Comparison of ENCODE assay signal across 23 cellular contexts in the genomic region with DNA sequence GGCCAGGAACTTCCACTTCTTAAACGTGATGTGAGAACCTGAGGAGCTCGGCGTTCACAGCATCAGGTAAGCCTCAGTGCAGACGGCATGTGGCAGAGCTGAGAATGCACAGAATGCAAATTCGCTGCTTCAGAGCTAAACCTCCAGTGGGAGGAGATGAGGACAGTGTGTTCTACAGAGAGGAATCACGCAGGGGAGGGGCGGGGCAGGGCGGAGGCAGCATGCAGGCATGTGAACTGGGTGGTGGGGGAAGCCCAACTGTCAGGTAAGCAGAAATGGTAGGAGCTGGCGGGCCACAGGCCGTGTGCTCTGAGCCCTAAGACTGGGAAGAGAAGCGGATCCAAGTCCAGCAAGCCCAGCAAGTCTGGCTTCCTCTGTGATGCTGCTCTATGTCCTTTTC.
DNase-seq lines count a peak whose midpoint lies in the region; TF ChIP-seq lines count a peak whose summit lies in the region.
"Had no signal": no experiment of that assay in that cellular context is flagged by ENCODE, and none has a peak within 500 bp of the region (broad histone marks: within the 10 kb centered on the region; RNA-seq: fewer than 3 reads in every experiment).

No MANE protein-coding gene starts in this region.

- POLR2A ChIA-PET in activated CD4-positive, alpha-beta T cell treated with anti-CD3 and anti-CD28 coated beads, Interleukin-2, amount 10 ng/mL, durations not matched to agents 7 days and 5 days (lab: Charles Lee) = no interaction called here

- H3K4me3 Mint-ChIP-seq in activated CD4-positive, alpha-beta T cell treated with anti-CD3 and anti-CD28 coated beads, Interleukin-2, amount 10 ng/mL, durations not matched to agents 7 days and 5 days = no peak overlapping the region
- H3K4me3 Mint-ChIP-seq: activated B cell treated with CpG ODN at 0.5 μM for 24 hours; HFFc6; T-helper 1 cell treated with Interleukin-12 subunit alpha and Interleukin-12 subunit beta and Interleukin-4 antibody, amounts not matched to agents 30 μg/mL and 1 μg/mL, for 36 hours had no signal

- intact Hi-C loops in dorsolateral prefrontal cortex (cut with DNase I) = no loop called here
- intact Hi-C loops in vagina (cut with DNase I) = no loop called here

- H3K9me3 ChIP-seq in Peyer's patch (no peaks in the 10 kb centered on the region), vagina (no peaks in the 10 kb centered on the region)
- H3K9me3 ChIP-seq: body of pancreas, gastroesophageal sphincter, left lung, ovary, suprapubic skin had no signal

- no peaks in the 10 kb centered on the region for H3K27me3 ChIP-seq in Peyer's patch
- no peaks in the 10 kb centered on the region for H3K27me3 ChIP-seq in dorsolateral prefrontal cortex
- H3K27me3 ChIP-seq in vagina = no peaks in the 10 kb centered on the region
- H3K27me3 ChIP-seq: body of pancreas, gastroesophageal sphincter, left lung, ovary, suprapubic skin had no signal

- peaks cover 90% of the 10 kb centered on the region for H3K4me1 Mint-ChIP-seq in activated CD4-positive, alpha-beta T cell treated with anti-CD3 and anti-CD28 coated beads, Interleukin-2, amount 10 ng/mL, durations not matched to agents 7 days and 5 days

- H3K27ac ChIP-seq in Peyer's patch (peak overlapping the region in 1 of 4 donors; percentile 1), dorsolateral prefrontal cortex (peak overlapping the region in 54 of 59 donors; percentile 17 to 90 (median 76)), vagina (no peak overlapping the region)
- H3K27ac ChIP-seq: body of pancreas, gastroesophageal sphincter, left lung, ovary, suprapubic skin had no signal

- no peaks in the 10 kb centered on the region for H3K27me3 Mint-ChIP-seq in activated CD4-positive, alpha-beta T cell treated with anti-CD3 and anti-CD28 coated beads, Interleukin-2, amount 10 ng/mL, durations not matched to agents 7 days and 5 days
- H3K27me3 Mint-ChIP-seq: activated B cell treated with CpG ODN at 0.5 μM for 24 hours had no signal

- H3K4me1 ChIP-seq in Peyer's patch (peaks cover 0 to 63% (median 33%) of the 10 kb centered on the region in 4 donors), vagina (peaks cover 79% of the 10 kb centered on the region)

- no peak overlapping the region for H3K4me3 ChIP-seq in Peyer's patch
- no peak overlapping the region for H3K4me3 ChIP-seq in dorsolateral prefrontal cortex
- H3K4me3 ChIP-seq in vagina = no peak overlapping the region
- H3K4me3 ChIP-seq: body of pancreas, gastroesophageal sphincter, K562, left lung, ovary, suprapubic skin had no signal

- H3K27ac Mint-ChIP-seq in activated CD4-positive, alpha-beta T cell treated with anti-CD3 and anti-CD28 coated beads, Interleukin-2, amount 10 ng/mL, durations not matched to agents 7 days and 5 days = peak overlapping the region; percentile 47
- H3K27ac Mint-ChIP-seq: activated B cell treated with CpG ODN at 0.5 μM for 24 hours, HFFc6 had no signal

- H3K36me3 Mint-ChIP-seq in activated CD4-positive, alpha-beta T cell treated with anti-CD3 and anti-CD28 coated beads, Interleukin-2, amount 10 ng/mL, durations not matched to agents 7 days and 5 days (ENCODE audit: low read depth) = peaks cover 62% of the 10 kb centered on the region

- CTCF ChIA-PET in activated CD4-positive, alpha-beta T cell treated with anti-CD3 and anti-CD28 coated beads, Interleukin-2, amount 10 ng/mL, durations not matched to agents 7 days and 5 days (lab: Charles Lee) = interaction anchor here (0.6 to 4.8 kb wide), 2 partner anchors 13 to 23 kb away, joined by 3 to 26 read pairs; no protein-coding TSS in a partner anchor

- no peaks in the 10 kb centered on the region for H3K9me3 Mint-ChIP-seq in activated CD4-positive, alpha-beta T cell treated with anti-CD3 and anti-CD28 coated beads, Interleukin-2, amount 10 ng/mL, durations not matched to agents 7 days and 5 days
- H3K9me3 Mint-ChIP-seq: activated B cell treated with CpG ODN at 0.5 μM for 24 hours; T-helper 1 cell treated with Interleukin-12 subunit alpha and Interleukin-12 subunit beta and Interleukin-4 antibody, amounts not matched to agents 30 μg/mL and 1 μg/mL, for 36 hours had no signal

- H3K36me3 ChIP-seq in Peyer's patch (peaks cover 0 to 31% (median 0%) of the 10 kb centered on the region in 3 donors), vagina (peaks cover 0 to 8% of the 10 kb centered on the region in 2 donors)
- H3K36me3 ChIP-seq: ovary had no signal

- DNase-seq in activated CD4-positive, alpha-beta T cell treated with anti-CD3 and anti-CD28 coated beads, Interleukin-2, amount 10 ng/mL, durations not matched to agents 7 days and 5 days = no peak
- DNase-seq in activated CD4-positive, alpha-beta T cell treated with anti-CD3 and anti-CD28 coated beads, Interleukin-2, amount 50 U/mL, for 4 hours = no peak
- DNase-seq in Peyer's patch (peak; percentile 47 to 79 (median 70)), dorsolateral prefrontal cortex (peak in 5 of 10 donors; percentile 58 to 82 (median 77)), occipital lobe (lab: John Stamatoyannopoulos, UW) (peak; percentile 57), NCI-H187 (lab: John Stamatoyannopoulos, UW) (no peak), vagina (ENCODE audit: extremely low spot score in 2 of 2) (no peak), NCI-H146 treated with DMSO at 0.1 percent for 48 hours (lab: John Stamatoyannopoulos, UW; ENCODE audit: unreplicated experiment) (no peak)
- DNase-seq: activated B cell treated with CpG ODN at 0.5 μM for 24 hours; activated gamma-delta T cell treated with Interleukin-2 at 50 U/mL for 16 hours; body of pancreas; C1 segment of cervical spinal cord; erythroblast; HFFc6; NCI-H2081 treated with DMSO at 0.1 percent for 48 hours; ovary; SIG-M5; stimulated activated CD4-positive, alpha-beta T cell treated with anti-CD3 and anti-CD28 coated beads, Interleukin-2, amount 100 ng/mL, for 48 hours had no signal

- TF ChIP-seq CTCF in Peyer's patch (IDR thresholded peaks at IDR 0.05) = no peak
- TF ChIP-seq CTCF in dorsolateral prefrontal cortex (IDR thresholded peaks at IDR 0.05 in 54 of 56, conservative IDR thresholded peaks at IDR 0.05 in 2 of 56; ENCODE audit: low read depth in 1 of 56, partially characterized antibody in 56 of 56) = no peak
- TF ChIP-seq CTCF in vagina (IDR thresholded peaks at IDR 0.05) = no peak

- TF ChIP-seq POLR2A in Peyer's patch (IDR thresholded peaks at IDR 0.05) (no peak), vagina (IDR thresholded peaks at IDR 0.05) (no peak)

Comparison
In these comparisons a context has a peak if more than half of its experiments do, and no peak if none do; other contexts are left out.
1. DNase-seq: peak in Peyer's patch (3 of 3) and occipital lobe (single experiment); none in activated CD4-positive, alpha-beta T cell treated with anti-CD3 and anti-CD28 coated beads, Interleukin-2, amount 10 ng/mL, durations not matched to agents 7 days and 5 days (single experiment), activated CD4-positive, alpha-beta T cell treated with anti-CD3 and anti-CD28 coated beads, Interleukin-2, amount 50 U/mL, for 4 hours (0 of 2), NCI-H187 (0 of 2), vagina (0 of 2) and NCI-H146 treated with DMSO at 0.1 percent for 48 hours (single experiment).